In the genomic region with DNA sequence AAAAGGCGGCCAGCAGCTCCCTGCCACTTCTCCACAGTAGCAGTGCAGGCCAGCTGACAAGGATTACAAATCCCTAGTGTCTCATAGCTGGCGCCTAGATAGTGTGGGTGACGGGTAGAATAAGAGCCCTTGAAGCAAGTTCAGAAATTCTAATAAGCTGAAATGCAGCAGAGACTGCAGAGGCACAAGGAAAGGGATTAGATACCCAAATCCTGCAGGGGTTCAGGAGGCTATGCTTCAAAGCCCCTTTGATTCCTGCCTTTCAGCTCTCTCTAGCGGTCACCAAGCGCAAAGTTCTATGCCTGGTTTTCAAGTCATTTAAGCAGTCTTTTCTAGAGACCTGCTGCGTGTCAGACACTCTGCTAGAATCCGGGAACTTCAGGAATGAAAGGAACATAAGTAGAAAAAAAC, we compare ENCODE assay signal across 8 cellular contexts.
A peak's percentile ranks its signal among the peaks of the same experiment; 100 is the strongest.
DNase-seq lines count a peak whose midpoint lies in the region; ATAC-seq lines count a peak whose summit lies in the region.

No MANE protein-coding gene starts in this region.

- peak; percentile 73 for DNase-seq in DMS79 (lab: John Stamatoyannopoulos, UW)
- peak; percentile 56 for DNase-seq in HCEC 1CT
- peak; percentile 73 for DNase-seq in NCI-H748 (lab: John Stamatoyannopoulos, UW; ENCODE audit: unreplicated experiment)
- peak; percentile 8 for DNase-seq in brain pericyte (ENCODE audit: low read depth, low spot score)
- peak; percentile 14 for DNase-seq in skeletal muscle cell (ENCODE audit: low read depth)
- DNase-seq in ureter (ENCODE audit: low spot score): no peak

- H3K27me3 ChIP-seq in iPS-15b (ENCODE audit: control insufficient read depth, insufficient read depth, low read length): no peaks in the 10 kb centered on the region

- H3K36me3 ChIP-seq in iPS-15b (ENCODE audit: control insufficient read depth, insufficient read depth, low read length): no peaks in the 10 kb centered on the region

- no peaks in the 10 kb centered on the region for H3K9me3 ChIP-seq in iPS-15b (ENCODE audit: control insufficient read depth, insufficient read depth, low read length)

- no peak for ATAC-seq in GM19452 (IDR thresholded peaks at IDR 0.05; ENCODE audit: unreplicated experiment)

- peaks cover 5% of the 10 kb centered on the region for H3K4me1 ChIP-seq in iPS-15b (ENCODE audit: control insufficient read depth, insufficient read depth, low read length)

- H3K4me3 ChIP-seq in iPS-15b (ENCODE audit: low read depth, low read length) (peak overlapping the region; percentile 51), skeletal muscle cell (ENCODE audit: low read depth, low read length) (peak overlapping the region; percentile 47)

- no peak overlapping the region for H3K9ac ChIP-seq in iPS-15b (ENCODE audit: low read depth, low read length)
